1 cellular context compared by ENCODE assay signal in genomic region chr16:64791756-64792155, GRCh38.
TF ChIP-seq lines count a peak whose summit lies in the region.

No MANE protein-coding gene starts in this region.

TF ChIP-seq in SK-N-SH, 30 proteins besides CTCF, POLR2A, EP300 and RAD21 (continued from another document):
- TF ChIP-seq FOXM1 (IDR thresholded peaks at IDR 0.05; ENCODE audit: low read depth) (peak; percentile 78), REST (IDR thresholded peaks at IDR 0.05; ENCODE audit: low read depth, low read length) (no peak), IRF3 (IDR thresholded peaks at IDR 0.05; ENCODE audit: low read depth, low read length) (no peak), TEAD4 (IDR thresholded peaks at IDR 0.05; ENCODE audit: borderline replicate concordance, insufficient read depth) (peak; percentile 62; the same call in 1 of the 2 replicates)
- TF ChIP-seq, protein P1, sequence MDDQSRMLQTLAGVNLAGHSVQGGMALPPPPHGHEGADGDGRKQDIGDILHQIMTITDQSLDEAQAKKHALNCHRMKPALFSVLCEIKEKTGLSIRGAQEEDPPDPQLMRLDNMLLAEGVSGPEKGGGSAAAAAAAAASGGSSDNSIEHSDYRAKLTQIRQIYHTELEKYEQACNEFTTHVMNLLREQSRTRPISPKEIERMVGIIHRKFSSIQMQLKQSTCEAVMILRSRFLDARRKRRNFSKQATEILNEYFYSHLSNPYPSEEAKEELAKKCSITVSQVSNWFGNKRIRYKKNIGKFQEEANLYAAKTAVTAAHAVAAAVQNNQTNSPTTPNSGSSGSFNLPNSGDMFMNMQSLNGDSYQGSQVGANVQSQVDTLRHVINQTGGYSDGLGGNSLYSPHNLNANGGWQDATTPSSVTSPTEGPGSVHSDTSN (IDR thresholded peaks at IDR 0.05): peak; percentile 86
